1 cellular context compared by ENCODE assay signal in the genomic region with DNA sequence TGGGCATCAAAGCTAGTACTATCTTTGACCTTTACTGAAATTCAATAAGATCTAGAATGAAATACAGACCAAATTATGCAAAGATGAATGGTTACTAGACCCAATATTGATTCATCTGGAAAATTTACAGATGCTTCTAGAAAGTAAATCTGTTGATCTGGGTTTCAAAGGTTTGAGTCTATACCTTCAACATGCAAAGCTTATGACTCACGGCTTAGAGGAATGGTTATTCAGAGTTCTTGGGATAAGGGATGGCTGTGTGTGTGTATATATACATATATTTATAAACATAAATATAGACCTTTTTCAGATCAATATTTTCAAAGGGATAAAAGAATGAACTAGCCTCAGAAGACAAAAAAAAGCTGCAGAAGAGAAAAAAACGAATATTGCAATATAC.
TF ChIP-seq lines count a peak whose summit lies in the region.

No MANE protein-coding gene starts in this region.

TF ChIP-seq in IMR-90, 13 proteins besides CTCF, POLR2A, EP300 and RAD21:
- TF ChIP-seq NFE2L2 (IDR thresholded peaks at IDR 0.05; ENCODE audit: low read depth, low read length) (no peak), MXI1 (IDR thresholded peaks at IDR 0.05; ENCODE audit: borderline replicate concordance, low read depth, low read length) (no peak), MAFK (IDR thresholded peaks at IDR 0.05; ENCODE audit: low read depth, low read length) (no peak), RCOR1 (IDR thresholded peaks at IDR 0.05; ENCODE audit: insufficient replicate concordance, low read length) (no peak), BHLHE40 (IDR thresholded peaks at IDR 0.05; ENCODE audit: low read depth, low read length) (no peak)
- TF ChIP-seq, protein P1, sequence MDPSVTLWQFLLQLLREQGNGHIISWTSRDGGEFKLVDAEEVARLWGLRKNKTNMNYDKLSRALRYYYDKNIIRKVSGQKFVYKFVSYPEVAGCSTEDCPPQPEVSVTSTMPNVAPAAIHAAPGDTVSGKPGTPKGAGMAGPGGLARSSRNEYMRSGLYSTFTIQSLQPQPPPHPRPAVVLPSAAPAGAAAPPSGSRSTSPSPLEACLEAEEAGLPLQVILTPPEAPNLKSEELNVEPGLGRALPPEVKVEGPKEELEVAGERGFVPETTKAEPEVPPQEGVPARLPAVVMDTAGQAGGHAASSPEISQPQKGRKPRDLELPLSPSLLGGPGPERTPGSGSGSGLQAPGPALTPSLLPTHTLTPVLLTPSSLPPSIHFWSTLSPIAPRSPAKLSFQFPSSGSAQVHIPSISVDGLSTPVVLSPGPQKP (IDR thresholded peaks at IDR 0.05; ENCODE audit: borderline replicate concordance, low read depth, low read length), result no peak
- TF ChIP-seq, protein P2, sequence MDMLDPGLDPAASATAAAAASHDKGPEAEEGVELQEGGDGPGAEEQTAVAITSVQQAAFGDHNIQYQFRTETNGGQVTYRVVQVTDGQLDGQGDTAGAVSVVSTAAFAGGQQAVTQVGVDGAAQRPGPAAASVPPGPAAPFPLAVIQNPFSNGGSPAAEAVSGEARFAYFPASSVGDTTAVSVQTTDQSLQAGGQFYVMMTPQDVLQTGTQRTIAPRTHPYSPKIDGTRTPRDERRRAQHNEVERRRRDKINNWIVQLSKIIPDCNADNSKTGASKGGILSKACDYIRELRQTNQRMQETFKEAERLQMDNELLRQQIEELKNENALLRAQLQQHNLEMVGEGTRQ (IDR thresholded peaks at IDR 0.05; ENCODE audit: low read depth, low read length), result no peak
